In the genomic region with DNA sequence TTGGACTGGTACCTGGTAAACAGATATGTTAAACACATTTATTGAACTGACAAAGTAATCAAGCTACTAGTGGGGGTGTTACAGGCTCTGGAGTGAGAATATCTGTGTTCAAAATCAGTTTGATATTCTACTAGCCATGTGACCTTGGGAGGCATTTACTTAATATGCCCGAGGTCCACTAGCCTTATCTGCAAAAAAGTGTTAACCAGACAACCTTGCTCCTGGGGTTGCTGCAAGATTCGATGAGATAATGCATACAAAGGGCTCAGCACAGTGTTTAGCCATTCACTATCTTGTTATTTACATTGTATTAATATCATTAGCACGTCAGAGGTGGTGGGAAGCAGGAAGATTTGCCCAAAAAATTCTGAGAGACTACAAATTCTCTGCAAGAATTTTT, we compare ENCODE assay signal across 1 cellular context.
A peak's percentile ranks its signal among the peaks of the same experiment; 100 is the strongest.
TF ChIP-seq lines count a peak whose summit lies in the region.

No MANE protein-coding gene starts in this region.

TF ChIP-seq in HepG2, 621 proteins besides CTCF, POLR2A, EP300 and RAD21 (continued from another document and continues in another):
- TF ChIP-seq PRMT3 (CRISPR knock-in tag; IDR thresholded peaks at IDR 0.05; ENCODE audit: borderline replicate concordance, low read depth): no peak
- no peak for TF ChIP-seq FOXA1 (IDR thresholded peaks at IDR 0.05)
- TF ChIP-seq FOXA1 (CRISPR knock-in tag; IDR thresholded peaks at IDR 0.05): 0 out of 2 replicates have a peak, but pooled peaks have one; percentile 15
- TF ChIP-seq PPARG (CRISPR knock-in tag; conservative IDR thresholded peaks at IDR 0.05): peak; percentile 24; the same call in 1 of the 2 replicates
- no peak for TF ChIP-seq ZNF720 (CRISPR knock-in tag; IDR thresholded peaks at IDR 0.05)
- TF ChIP-seq, protein P1, sequence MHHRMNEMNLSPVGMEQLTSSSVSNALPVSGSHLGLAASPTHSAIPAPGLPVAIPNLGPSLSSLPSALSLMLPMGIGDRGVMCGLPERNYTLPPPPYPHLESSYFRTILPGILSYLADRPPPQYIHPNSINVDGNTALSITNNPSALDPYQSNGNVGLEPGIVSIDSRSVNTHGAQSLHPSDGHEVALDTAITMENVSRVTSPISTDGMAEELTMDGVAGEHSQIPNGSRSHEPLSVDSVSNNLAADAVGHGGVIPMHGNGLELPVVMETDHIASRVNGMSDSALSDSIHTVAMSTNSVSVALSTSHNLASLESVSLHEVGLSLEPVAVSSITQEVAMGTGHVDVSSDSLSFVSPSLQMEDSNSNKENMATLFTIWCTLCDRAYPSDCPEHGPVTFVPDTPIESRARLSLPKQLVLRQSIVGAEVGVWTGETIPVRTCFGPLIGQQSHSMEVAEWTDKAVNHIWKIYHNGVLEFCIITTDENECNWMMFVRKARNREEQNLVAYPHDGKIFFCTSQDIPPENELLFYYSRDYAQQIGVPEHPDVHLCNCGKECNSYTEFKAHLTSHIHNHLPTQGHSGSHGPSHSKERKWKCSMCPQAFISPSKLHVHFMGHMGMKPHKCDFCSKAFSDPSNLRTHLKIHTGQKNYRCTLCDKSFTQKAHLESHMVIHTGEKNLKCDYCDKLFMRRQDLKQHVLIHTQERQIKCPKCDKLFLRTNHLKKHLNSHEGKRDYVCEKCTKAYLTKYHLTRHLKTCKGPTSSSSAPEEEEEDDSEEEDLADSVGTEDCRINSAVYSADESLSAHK (CRISPR knock-in tag; IDR thresholded peaks at IDR 0.05; ENCODE audit: borderline replicate concordance): no peak
- TF ChIP-seq, protein P2, sequence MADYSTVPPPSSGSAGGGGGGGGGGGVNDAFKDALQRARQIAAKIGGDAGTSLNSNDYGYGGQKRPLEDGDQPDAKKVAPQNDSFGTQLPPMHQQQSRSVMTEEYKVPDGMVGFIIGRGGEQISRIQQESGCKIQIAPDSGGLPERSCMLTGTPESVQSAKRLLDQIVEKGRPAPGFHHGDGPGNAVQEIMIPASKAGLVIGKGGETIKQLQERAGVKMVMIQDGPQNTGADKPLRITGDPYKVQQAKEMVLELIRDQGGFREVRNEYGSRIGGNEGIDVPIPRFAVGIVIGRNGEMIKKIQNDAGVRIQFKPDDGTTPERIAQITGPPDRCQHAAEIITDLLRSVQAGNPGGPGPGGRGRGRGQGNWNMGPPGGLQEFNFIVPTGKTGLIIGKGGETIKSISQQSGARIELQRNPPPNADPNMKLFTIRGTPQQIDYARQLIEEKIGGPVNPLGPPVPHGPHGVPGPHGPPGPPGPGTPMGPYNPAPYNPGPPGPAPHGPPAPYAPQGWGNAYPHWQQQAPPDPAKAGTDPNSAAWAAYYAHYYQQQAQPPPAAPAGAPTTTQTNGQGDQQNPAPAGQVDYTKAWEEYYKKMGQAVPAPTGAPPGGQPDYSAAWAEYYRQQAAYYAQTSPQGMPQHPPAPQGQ (CRISPR knock-in tag; IDR thresholded peaks at IDR 0.05; ENCODE audit: borderline replicate concordance): no peak
- TF ChIP-seq, protein P3, sequence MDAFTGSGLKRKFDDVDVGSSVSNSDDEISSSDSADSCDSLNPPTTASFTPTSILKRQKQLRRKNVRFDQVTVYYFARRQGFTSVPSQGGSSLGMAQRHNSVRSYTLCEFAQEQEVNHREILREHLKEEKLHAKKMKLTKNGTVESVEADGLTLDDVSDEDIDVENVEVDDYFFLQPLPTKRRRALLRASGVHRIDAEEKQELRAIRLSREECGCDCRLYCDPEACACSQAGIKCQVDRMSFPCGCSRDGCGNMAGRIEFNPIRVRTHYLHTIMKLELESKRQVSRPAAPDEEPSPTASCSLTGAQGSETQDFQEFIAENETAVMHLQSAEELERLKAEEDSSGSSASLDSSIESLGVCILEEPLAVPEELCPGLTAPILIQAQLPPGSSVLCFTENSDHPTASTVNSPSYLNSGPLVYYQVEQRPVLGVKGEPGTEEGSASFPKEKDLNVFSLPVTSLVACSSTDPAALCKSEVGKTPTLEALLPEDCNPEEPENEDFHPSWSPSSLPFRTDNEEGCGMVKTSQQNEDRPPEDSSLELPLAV (CRISPR knock-in tag; conservative IDR thresholded peaks at IDR 0.05; ENCODE audit: low read depth): no peak
- TF ChIP-seq ZNF777 (CRISPR knock-in tag; IDR thresholded peaks at IDR 0.05): no peak
- no peak for TF ChIP-seq HNRNPUL1 (IDR thresholded peaks at IDR 0.05; ENCODE audit: low read depth, low read length)
- TF ChIP-seq SMAD9 (CRISPR knock-in tag; IDR thresholded peaks at IDR 0.05): no peak
- TF ChIP-seq, protein P4, sequence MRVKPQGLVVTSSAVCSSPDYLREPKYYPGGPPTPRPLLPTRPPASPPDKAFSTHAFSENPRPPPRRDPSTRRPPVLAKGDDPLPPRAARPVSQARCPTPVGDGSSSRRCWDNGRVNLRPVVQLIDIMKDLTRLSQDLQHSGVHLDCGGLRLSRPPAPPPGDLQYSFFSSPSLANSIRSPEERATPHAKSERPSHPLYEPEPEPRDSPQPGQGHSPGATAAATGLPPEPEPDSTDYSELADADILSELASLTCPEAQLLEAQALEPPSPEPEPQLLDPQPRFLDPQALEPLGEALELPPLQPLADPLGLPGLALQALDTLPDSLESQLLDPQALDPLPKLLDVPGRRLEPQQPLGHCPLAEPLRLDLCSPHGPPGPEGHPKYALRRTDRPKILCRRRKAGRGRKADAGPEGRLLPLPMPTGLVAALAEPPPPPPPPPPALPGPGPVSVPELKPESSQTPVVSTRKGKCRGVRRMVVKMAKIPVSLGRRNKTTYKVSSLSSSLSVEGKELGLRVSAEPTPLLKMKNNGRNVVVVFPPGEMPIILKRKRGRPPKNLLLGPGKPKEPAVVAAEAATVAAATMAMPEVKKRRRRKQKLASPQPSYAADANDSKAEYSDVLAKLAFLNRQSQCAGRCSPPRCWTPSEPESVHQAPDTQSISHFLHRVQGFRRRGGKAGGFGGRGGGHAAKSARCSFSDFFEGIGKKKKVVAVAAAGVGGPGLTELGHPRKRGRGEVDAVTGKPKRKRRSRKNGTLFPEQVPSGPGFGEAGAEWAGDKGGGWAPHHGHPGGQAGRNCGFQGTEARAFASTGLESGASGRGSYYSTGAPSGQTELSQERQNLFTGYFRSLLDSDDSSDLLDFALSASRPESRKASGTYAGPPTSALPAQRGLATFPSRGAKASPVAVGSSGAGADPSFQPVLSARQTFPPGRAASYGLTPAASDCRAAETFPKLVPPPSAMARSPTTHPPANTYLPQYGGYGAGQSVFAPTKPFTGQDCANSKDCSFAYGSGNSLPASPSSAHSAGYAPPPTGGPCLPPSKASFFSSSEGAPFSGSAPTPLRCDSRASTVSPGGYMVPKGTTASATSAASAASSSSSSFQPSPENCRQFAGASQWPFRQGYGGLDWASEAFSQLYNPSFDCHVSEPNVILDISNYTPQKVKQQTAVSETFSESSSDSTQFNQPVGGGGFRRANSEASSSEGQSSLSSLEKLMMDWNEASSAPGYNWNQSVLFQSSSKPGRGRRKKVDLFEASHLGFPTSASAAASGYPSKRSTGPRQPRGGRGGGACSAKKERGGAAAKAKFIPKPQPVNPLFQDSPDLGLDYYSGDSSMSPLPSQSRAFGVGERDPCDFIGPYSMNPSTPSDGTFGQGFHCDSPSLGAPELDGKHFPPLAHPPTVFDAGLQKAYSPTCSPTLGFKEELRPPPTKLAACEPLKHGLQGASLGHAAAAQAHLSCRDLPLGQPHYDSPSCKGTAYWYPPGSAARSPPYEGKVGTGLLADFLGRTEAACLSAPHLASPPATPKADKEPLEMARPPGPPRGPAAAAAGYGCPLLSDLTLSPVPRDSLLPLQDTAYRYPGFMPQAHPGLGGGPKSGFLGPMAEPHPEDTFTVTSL (CRISPR knock-in tag; IDR thresholded peaks at IDR 0.05; ENCODE audit: borderline replicate concordance): 0 out of 2 replicates have a peak, but pooled peaks have one; percentile 16
- TF ChIP-seq, protein P5, sequence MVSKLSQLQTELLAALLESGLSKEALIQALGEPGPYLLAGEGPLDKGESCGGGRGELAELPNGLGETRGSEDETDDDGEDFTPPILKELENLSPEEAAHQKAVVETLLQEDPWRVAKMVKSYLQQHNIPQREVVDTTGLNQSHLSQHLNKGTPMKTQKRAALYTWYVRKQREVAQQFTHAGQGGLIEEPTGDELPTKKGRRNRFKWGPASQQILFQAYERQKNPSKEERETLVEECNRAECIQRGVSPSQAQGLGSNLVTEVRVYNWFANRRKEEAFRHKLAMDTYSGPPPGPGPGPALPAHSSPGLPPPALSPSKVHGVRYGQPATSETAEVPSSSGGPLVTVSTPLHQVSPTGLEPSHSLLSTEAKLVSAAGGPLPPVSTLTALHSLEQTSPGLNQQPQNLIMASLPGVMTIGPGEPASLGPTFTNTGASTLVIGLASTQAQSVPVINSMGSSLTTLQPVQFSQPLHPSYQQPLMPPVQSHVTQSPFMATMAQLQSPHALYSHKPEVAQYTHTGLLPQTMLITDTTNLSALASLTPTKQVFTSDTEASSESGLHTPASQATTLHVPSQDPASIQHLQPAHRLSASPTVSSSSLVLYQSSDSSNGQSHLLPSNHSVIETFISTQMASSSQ (IDR thresholded peaks at IDR 0.05; ENCODE audit: low read depth): no peak
- TF ChIP-seq, protein P5 (CRISPR knock-in tag; IDR thresholded peaks at IDR 0.05; ENCODE audit: borderline replicate concordance): no peak
- TF ChIP-seq ZNF234 (CRISPR knock-in tag; conservative IDR thresholded peaks at IDR 0.05): no peak
- no peak for TF ChIP-seq GLI4 (CRISPR knock-in tag; IDR thresholded peaks at IDR 0.05; ENCODE audit: borderline replicate concordance)
- 0 out of 2 replicates have a peak, but pooled peaks have one; percentile 27 for TF ChIP-seq FOXA3 (CRISPR knock-in tag; IDR thresholded peaks at IDR 0.05)
- TF ChIP-seq NR2C2 (CRISPR knock-in tag; IDR thresholded peaks at IDR 0.05; ENCODE audit: borderline replicate concordance): no peak
- no peak for TF ChIP-seq SOX13 (IDR thresholded peaks at IDR 0.05)
- TF ChIP-seq SOX13 (CRISPR knock-in tag; conservative IDR thresholded peaks at IDR 0.05 in 1 of 2, IDR thresholded peaks at IDR 0.05 in 1 of 2): peak in 1 of 2 experiments; percentile 47; a peak in 2 of 4 replicates
- 0 out of 2 replicates have a peak, but pooled peaks have one; percentile 31 for TF ChIP-seq BCL6 (CRISPR knock-in tag; IDR thresholded peaks at IDR 0.05)
- TF ChIP-seq ZNF577 (CRISPR knock-in tag; IDR thresholded peaks at IDR 0.05; ENCODE audit: borderline replicate concordance, low read depth): no peak
- no peak for TF ChIP-seq FOXM1 (CRISPR knock-in tag; IDR thresholded peaks at IDR 0.05)
- no peak for TF ChIP-seq ZSCAN21 (CRISPR knock-in tag; IDR thresholded peaks at IDR 0.05; ENCODE audit: borderline replicate concordance)
- 0 out of 2 replicates have a peak, but pooled peaks have one; percentile 11 for TF ChIP-seq MED1 (CRISPR knock-in tag; IDR thresholded peaks at IDR 0.05)
- no peak for TF ChIP-seq NFIC (IDR thresholded peaks at IDR 0.05; ENCODE audit: low read length)
- TF ChIP-seq HNRNPL (IDR thresholded peaks at IDR 0.05; ENCODE audit: low read depth, low read length): no peak
- peak; percentile 72 for TF ChIP-seq TBX2 (CRISPR knock-in tag; IDR thresholded peaks at IDR 0.05; ENCODE audit: borderline replicate concordance)
- TF ChIP-seq SMARCC2 (IDR thresholded peaks at IDR 0.05): no peak
- no peak for TF ChIP-seq MXD4 (CRISPR knock-in tag; IDR thresholded peaks at IDR 0.05)
- TF ChIP-seq, protein P6, sequence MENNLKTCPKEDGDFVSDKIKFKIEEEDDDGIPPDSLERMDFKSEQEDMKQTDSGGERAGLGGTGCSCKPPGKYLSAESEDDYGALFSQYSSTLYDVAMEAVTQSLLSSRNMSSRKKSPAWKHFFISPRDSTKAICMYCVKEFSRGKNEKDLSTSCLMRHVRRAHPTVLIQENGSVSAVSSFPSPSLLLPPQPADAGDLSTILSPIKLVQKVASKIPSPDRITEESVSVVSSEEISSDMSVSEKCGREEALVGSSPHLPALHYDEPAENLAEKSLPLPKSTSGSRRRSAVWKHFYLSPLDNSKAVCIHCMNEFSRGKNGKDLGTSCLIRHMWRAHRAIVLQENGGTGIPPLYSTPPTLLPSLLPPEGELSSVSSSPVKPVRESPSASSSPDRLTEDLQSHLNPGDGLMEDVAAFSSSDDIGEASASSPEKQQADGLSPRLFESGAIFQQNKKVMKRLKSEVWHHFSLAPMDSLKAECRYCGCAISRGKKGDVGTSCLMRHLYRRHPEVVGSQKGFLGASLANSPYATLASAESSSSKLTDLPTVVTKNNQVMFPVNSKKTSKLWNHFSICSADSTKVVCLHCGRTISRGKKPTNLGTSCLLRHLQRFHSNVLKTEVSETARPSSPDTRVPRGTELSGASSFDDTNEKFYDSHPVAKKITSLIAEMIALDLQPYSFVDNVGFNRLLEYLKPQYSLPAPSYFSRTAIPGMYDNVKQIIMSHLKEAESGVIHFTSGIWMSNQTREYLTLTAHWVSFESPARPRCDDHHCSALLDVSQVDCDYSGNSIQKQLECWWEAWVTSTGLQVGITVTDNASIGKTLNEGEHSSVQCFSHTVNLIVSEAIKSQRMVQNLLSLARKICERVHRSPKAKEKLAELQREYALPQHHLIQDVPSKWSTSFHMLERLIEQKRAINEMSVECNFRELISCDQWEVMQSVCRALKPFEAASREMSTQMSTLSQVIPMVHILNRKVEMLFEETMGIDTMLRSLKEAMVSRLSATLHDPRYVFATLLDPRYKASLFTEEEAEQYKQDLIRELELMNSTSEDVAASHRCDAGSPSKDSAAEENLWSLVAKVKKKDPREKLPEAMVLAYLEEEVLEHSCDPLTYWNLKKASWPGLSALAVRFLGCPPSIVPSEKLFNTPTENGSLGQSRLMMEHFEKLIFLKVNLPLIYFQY (CRISPR knock-in tag; IDR thresholded peaks at IDR 0.05; ENCODE audit: borderline replicate concordance): no peak
- TF ChIP-seq IRX3 (CRISPR knock-in tag; IDR thresholded peaks at IDR 0.05; ENCODE audit: borderline replicate concordance, low read depth): no peak
